In the genomic region with DNA sequence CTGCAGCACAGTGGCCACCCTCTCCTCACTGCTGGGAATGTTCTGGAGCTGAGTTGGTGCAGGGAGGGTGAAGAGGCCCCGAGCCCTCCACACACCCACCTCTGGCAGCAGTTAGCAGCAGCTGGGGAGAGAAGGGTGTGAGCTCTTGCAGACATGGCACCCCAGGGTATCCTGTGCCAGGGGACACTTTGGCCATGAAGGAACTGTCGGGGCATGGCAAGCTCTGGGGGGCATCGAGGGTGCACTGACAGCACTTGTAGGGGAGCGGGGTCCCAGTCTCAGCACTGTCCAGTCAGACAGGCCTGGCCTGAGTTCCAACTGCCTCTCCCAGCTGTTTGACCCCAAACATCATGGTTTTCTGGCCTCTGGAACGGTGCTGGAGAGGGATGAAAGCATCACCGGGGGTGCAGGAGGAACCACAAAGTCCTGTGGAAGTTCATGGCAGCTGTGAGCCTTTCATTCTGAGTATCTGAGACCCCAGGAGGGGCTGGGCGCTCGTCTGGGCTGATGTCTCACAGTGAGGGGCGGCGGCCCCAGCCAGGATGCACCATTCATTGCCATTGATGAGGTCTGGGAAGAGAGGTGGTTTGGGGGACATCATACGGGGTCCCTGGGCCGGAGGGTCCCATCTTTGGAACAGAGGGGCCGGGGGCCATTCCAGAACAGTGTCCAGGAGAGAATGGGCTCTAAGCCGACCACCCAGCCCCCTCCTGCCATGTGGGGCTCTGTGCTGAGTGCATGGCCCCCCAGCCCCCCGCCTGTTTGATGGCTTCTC, we compare ENCODE assay signal across 5 cellular contexts. TPM values are rescaled to one million over a fixed set of nuclear protein-coding genes. Genes with fewer than 3 reads are reported as not detected.
"Had no signal": no experiment of that assay in that cellular context is flagged by ENCODE, and none has a peak within 500 bp of the region (broad histone marks: within the 10 kb centered on the region; RNA-seq: fewer than 3 reads in every experiment).

No MANE protein-coding gene starts in this region.

RNA-seq across cellular contexts. Expression of a gene that starts 20.2 kb away (rescaled TPM):
- total RNA-seq: activated B cell treated with CpG ODN at 0.5 μM for 24 hours, LHCN-M2, M059J, T-helper 17 cell had no signal
- polyA plus RNA-seq: IgD-negative memory B cell had no signal
